Comparison of ENCODE assay signal across 2 cellular contexts in genomic region chr16:152141-153128, GRCh38.
TF ChIP-seq lines count a peak whose summit lies in the region.

Gene HBZ (plus strand): TSS chr16:152644. CDS start chr16:152910, 266 bp downstream.

TF ChIP-seq in HEK293, 187 proteins besides CTCF, POLR2A, EP300 and RAD21:
- peak; percentile 81 for TF ChIP-seq ZNF449 (tag by site-specific recombination; IDR thresholded peaks at IDR 0.05)
- no peak for TF ChIP-seq GLIS2 (tag by site-specific recombination; IDR thresholded peaks at IDR 0.05)
- no peak for TF ChIP-seq ZNF23 (tag by site-specific recombination; IDR thresholded peaks at IDR 0.05; ENCODE audit: borderline replicate concordance)
- TF ChIP-seq PRDM10 (tag by site-specific recombination; IDR thresholded peaks at IDR 0.05), result peak; percentile 38; the same call in 1 of the 2 replicates

TF ChIP-seq in endothelial cell of umbilical vein, 7 proteins besides CTCF, POLR2A, EP300 and RAD21:
- no peak for TF ChIP-seq FOS (IDR thresholded peaks at IDR 0.05; ENCODE audit: borderline replicate concordance, insufficient read depth, low read length)
- TF ChIP-seq EZH2 (IDR thresholded peaks at IDR 0.05; ENCODE audit: borderline replicate concordance, low read depth, low read length, severe bottlenecking), result peak; percentile 38
- TF ChIP-seq GATA2 (IDR thresholded peaks at IDR 0.05; ENCODE audit: insufficient read depth, insufficient read length, low read depth, low read length), result no peak
- no peak for TF ChIP-seq MAX (IDR thresholded peaks at IDR 0.05; ENCODE audit: insufficient read depth, insufficient read length)
- no peak for TF ChIP-seq POLR2AphosphoS5 (IDR thresholded peaks at IDR 0.05; ENCODE audit: insufficient read depth, low read depth, low read length)
- no peak for TF ChIP-seq JUN (IDR thresholded peaks at IDR 0.05; ENCODE audit: borderline replicate concordance, insufficient read depth, insufficient read length, low read depth)
